Comparison of ENCODE assay signal across 10 cellular contexts in the genomic region with DNA sequence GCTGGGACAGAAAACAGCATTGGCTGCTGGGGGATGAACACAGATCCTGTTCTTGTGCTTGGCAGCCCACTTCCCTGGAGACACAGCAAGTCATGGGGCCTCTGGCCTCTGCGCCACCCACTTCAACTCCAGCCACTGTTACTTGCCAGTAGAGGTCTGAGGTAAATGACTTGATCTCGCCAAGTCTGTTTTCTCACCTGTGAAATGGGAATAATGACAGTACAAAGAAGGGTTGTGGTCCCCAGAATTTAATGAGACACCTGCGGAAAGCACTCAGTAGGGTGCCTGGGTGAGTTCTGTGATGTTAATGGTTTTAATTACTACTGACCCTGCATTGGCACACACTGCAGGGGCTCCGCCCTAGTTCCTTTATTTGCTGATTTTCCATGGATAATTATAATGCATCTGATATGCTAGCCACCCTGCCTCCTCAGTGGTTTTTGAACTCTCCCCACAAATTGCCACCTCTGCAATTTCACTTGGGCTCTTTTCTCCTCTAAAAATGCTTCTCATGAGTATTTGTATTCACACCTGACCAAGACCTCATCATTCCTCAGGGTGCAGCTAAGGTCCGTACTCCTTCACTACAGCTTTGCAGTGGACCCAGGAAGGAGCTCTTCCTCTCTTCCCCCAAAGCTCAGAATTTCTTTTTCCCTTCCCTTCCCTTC.
"Had no signal": no experiment of that assay in that cellular context is flagged by ENCODE, and none has a peak within 500 bp of the region (broad histone marks: within the 10 kb centered on the region; RNA-seq: fewer than 3 reads in every experiment).

No MANE protein-coding gene starts in this region.

- H3K4me1 ChIP-seq: breast epithelium, pancreas, uterus had no signal

- H3K27me3 ChIP-seq: breast epithelium, pancreas, stomach, uterus had no signal

- H3K9me3 Mint-ChIP-seq: activated CD4-positive, alpha-beta T cell treated with anti-CD3 and anti-CD28 coated beads, Interleukin-2, amount 10 ng/mL, durations not matched to agents 24 days and 14 days; activated T-helper 1 cell treated with anti-CD3 and anti-CD28 coated beads, Interleukin-12 subunit alpha, Interleukin-12 subunit beta, Interleukin-2, Interleukin-4 antibody, amounts not matched to agents 30 ng/mL and 10 ng/mL and 1 ng/mL, durations not matched to agents 14 hours and 24 hours and 36 hours had no signal

- DNase-seq: activated CD4-positive, alpha-beta T cell treated with anti-CD3 and anti-CD28 coated beads, Interleukin-2, amount 10 ng/mL, durations not matched to agents 24 days and 14 days; activated naive CD4-positive, alpha-beta T cell; pancreas; stimulated activated CD4-positive, alpha-beta T cell treated with anti-CD3 and anti-CD28 coated beads, Interleukin-15, amount 100 ng/mL, for 24 hours; stimulated activated CD4-positive, alpha-beta T cell treated with anti-CD3 and anti-CD28 coated beads, Interleukin-4, amount 100 ng/mL, for 4 hours; stomach; uterus had no signal

- H3K4me3 ChIP-seq: breast epithelium, pancreas, stomach, thoracic aorta, uterus had no signal

- H3K9me3 ChIP-seq: breast epithelium, pancreas, stomach, thoracic aorta, uterus had no signal

- H3K36me3 ChIP-seq: breast epithelium, pancreas, stomach, thoracic aorta, uterus had no signal

- ATAC-seq: pancreas had no signal

- H3K4me3 Mint-ChIP-seq: activated T-helper 1 cell treated with anti-CD3 and anti-CD28 coated beads, Interleukin-12 subunit alpha, Interleukin-12 subunit beta, Interleukin-2, Interleukin-4 antibody, amounts not matched to agents 30 ng/mL and 10 ng/mL and 1 ng/mL, durations not matched to agents 14 hours and 24 hours and 36 hours had no signal

- H3K27ac ChIP-seq: breast epithelium, pancreas, thoracic aorta, uterus had no signal

- H3K27ac Mint-ChIP-seq: activated CD4-positive, alpha-beta T cell treated with anti-CD3 and anti-CD28 coated beads, Interleukin-2, amount 10 ng/mL, durations not matched to agents 24 days and 14 days; activated T-helper 1 cell treated with anti-CD3 and anti-CD28 coated beads, Interleukin-12 subunit alpha, Interleukin-12 subunit beta, Interleukin-2, Interleukin-4 antibody, amounts not matched to agents 30 ng/mL and 10 ng/mL and 1 ng/mL, durations not matched to agents 14 hours and 24 hours and 36 hours had no signal
